Comparison of ENCODE assay signal across 8 cellular contexts in the genomic region with DNA sequence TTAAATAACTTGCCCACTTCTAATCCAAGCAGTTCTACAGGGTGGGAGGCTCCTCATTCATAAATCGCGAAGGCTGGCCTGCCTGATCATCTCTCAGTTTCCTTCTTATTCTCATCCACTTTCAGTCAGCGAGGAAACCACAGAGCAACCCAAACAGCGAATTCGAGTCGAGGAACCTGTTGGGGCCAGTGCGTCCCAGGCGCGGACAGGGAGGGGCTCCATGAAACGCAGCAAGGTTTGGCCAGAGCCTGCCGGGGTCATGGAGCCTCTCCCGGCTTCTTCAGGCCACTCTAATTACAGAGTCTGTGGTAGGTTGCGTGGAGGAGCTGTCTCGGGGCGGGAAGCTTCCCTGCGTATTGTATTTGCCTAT. TPM values are rescaled to one million over a fixed set of nuclear protein-coding genes. Genes with fewer than 3 reads are reported as not detected.
DNase-seq lines count a peak whose midpoint lies in the region; ATAC-seq, FAIRE-seq and TF ChIP-seq lines count a peak whose summit lies in the region.

No MANE protein-coding gene starts in this region.

- FAIRE-seq in pancreas (lab: Jason Lieb, UNC) = no peak

- CTCF ChIA-PET in CD8-positive, alpha-beta memory T cell (lab: Charles Lee) = interaction anchor here (0.9 to 3.4 kb wide), 3 partner anchors 10 to 31 kb away, joined by 3 to 12 read pairs (median 5); no protein-coding TSS in a partner anchor

- peaks cover 20% of the 10 kb centered on the region for H3K4me1 ChIP-seq in CD8-positive, alpha-beta memory T cell (ENCODE audit: insufficient read depth, low read length)
- peaks cover 4 to 10% (median 7%) of the 10 kb centered on the region in 3 donors for H3K4me1 ChIP-seq in pancreas

- intact Hi-C loops in pancreas (cut with DNase I) = no loop called here

- H3K27ac ChIP-seq in CD8-positive, alpha-beta memory T cell (ENCODE audit: low read depth, low read length) = peak overlapping the region; percentile 24
- H3K27ac ChIP-seq in pancreas = peak overlapping the region; percentile 63 to 88 (median 78)

- H3K27me3 Mint-ChIP-seq in CD8-positive, alpha-beta memory T cell = peaks cover 23 to 27% of the 10 kb centered on the region in 2 donors

- peaks cover 0 to 5% (median 0%) of the 10 kb centered on the region in 3 donors for H3K36me3 Mint-ChIP-seq in CD8-positive, alpha-beta memory T cell

- H3K4me3 ChIP-seq in CD8-positive, alpha-beta memory T cell (ENCODE audit: low read length) = peak overlapping the region; percentile 64
- H3K4me3 ChIP-seq in HFF-Myc (replicated peaks; ENCODE audit: low read depth, low read length) (peak overlapping the region; percentile 43), foreskin fibroblast (ENCODE audit: low read depth in 1 of 2, low read length in 2 of 2) (peak overlapping the region; percentile 50 to 61), pancreas (peak overlapping the region; percentile 15 to 56 (median 48))

- WGBS in pancreas, 2 donors = 10 to 13% methylated on average over 16 of the region's 16 CpGs

- H3K36me3 ChIP-seq in CD8-positive, alpha-beta memory T cell (ENCODE audit: insufficient read depth, low read length) = no peaks in the 10 kb centered on the region
- H3K36me3 ChIP-seq in pancreas = no peaks in the 10 kb centered on the region

- H3K27me3 ChIP-seq in CD8-positive, alpha-beta memory T cell (ENCODE audit: insufficient read depth, low read length, poor library complexity, severe bottlenecking) = peaks cover 25% of the 10 kb centered on the region
- H3K27me3 ChIP-seq in pancreas = peaks cover 0 to 12% (median 0%) of the 10 kb centered on the region in 4 donors

- ATAC-seq in pancreas (peak; percentile 7 to 22 (median 14)), GM19328 (IDR thresholded peaks at IDR 0.05; ENCODE audit: unreplicated experiment) (no peak), HG03342 (IDR thresholded peaks at IDR 0.05; ENCODE audit: unreplicated experiment) (no peak)

- no peak for DNase-seq in CD8-positive, alpha-beta memory T cell
- no peak for DNase-seq in HFF-Myc (ENCODE audit: extremely low read depth, low read depth)
- peak; percentile 34 to 52 for DNase-seq in activated CD4-positive, alpha-beta T cell treated with anti-CD3 and anti-CD28 coated beads, Interleukin-2, amount 50 U/mL, for 48 hours
- peak in 1 of 2 donors; percentile 20 for DNase-seq in foreskin fibroblast
- DNase-seq in pancreas = peak in 1 of 6 donors; percentile 21
- DNase-seq in NCI-H1436 treated with DMSO at 0.1 percent for 48 hours (lab: John Stamatoyannopoulos, UW) = no peak

- H3K4me1 Mint-ChIP-seq in CD8-positive, alpha-beta memory T cell = peaks cover 21 to 33% (median 32%) of the 10 kb centered on the region in 3 donors

- H3K9me3 ChIP-seq in CD8-positive, alpha-beta memory T cell (ENCODE audit: low read length) = no peaks in the 10 kb centered on the region
- H3K9me3 ChIP-seq in pancreas = no peaks in the 10 kb centered on the region

- peak overlapping the region; percentile 71 to 97 (median 90) for H3K27ac Mint-ChIP-seq in CD8-positive, alpha-beta memory T cell

- TF ChIP-seq CTCF in HFF-Myc (IDR thresholded peaks at IDR 0.05; ENCODE audit: low read depth, low read length, missing control alignments) (no peak), foreskin fibroblast (IDR thresholded peaks at IDR 0.05; ENCODE audit: low read depth, low read length) (no peak), pancreas (IDR thresholded peaks at IDR 0.05) (no peak)

- POLR2A ChIA-PET in CD8-positive, alpha-beta memory T cell (lab: Charles Lee) = interaction anchor here (1.3 kb wide), 1 partner anchor 12 kb away, joined by 9 read pairs; no protein-coding TSS in a partner anchor

- H3K4me3 Mint-ChIP-seq in CD8-positive, alpha-beta memory T cell = peak overlapping the region; percentile 94 to 98 (median 96)

- no peaks in the 10 kb centered on the region for H3K9me3 Mint-ChIP-seq in CD8-positive, alpha-beta memory T cell

RNA-seq across cellular contexts. Expression of gene NAV2, which starts 0.7 kb away (rescaled TPM):
- 1 to 10 TPM in 1 of 2 experiments, under 1 TPM in 1; 0.42 to 1.2 TPM for total RNA-seq in CD8-positive, alpha-beta memory T cell
- 1.1 TPM for polyA plus RNA-seq in CD8-positive, alpha-beta memory T cell
- total RNA-seq in pancreas = 10 to 100 TPM; 11.5 to 26.9 (median 17.9) TPM
- polyA plus RNA-seq in pancreas = 10 to 100 TPM in 1 of 2 donors, 1 to 10 TPM in 1; 5.8 to 10.7 TPM

Comparison
In these comparisons a context has a peak if more than half of its experiments do, and no peak if none do; other contexts are left out.
1. DNase-seq: peak in activated CD4-positive, alpha-beta T cell treated with anti-CD3 and anti-CD28 coated beads, Interleukin-2, amount 50 U/mL, for 48 hours (2 of 2); none in CD8-positive, alpha-beta memory T cell (0 of 5), HFF-Myc (single experiment) and NCI-H1436 treated with DMSO at 0.1 percent for 48 hours (single experiment).
2. ATAC-seq: peak in pancreas (4 of 4); none in GM19328 (single experiment) and HG03342 (single experiment).
3. RNA of gene NAV2, which starts 0.7 kb away (total RNA-seq): 11.5 to 26.9 TPM in pancreas; 0.42 to 1.2 TPM in CD8-positive, alpha-beta memory T cell; every median in the first group is over 4 times any median in the second.
4. Peak in every context shown above with its lines, with median percentiles within 50 percentile points of each other: H3K4me3 ChIP-seq.